ENCODE assay signal across 1 cellular context in genomic region chr2:28768952-28769351, GRCh38.
TF ChIP-seq lines count a peak whose summit lies in the region.

No MANE protein-coding gene starts in this region.

TF ChIP-seq in SK-N-SH treated with all-trans-retinoic acid at 6 μM for 48 hours, 23 proteins besides CTCF, POLR2A, EP300 and RAD21 (continued from another document):
- TF ChIP-seq TSHZ2 (CRISPR knock-in tag; IDR thresholded peaks at IDR 0.05) (no peak), ZFP30 (CRISPR knock-in tag; IDR thresholded peaks at IDR 0.05) (no peak), ZNF8 (CRISPR knock-in tag; IDR thresholded peaks at IDR 0.05) (no peak), ZFP3 (CRISPR knock-in tag; IDR thresholded peaks at IDR 0.05) (no peak), ISL1 (CRISPR knock-in tag; IDR thresholded peaks at IDR 0.05) (no peak), GLIS3 (CRISPR knock-in tag; IDR thresholded peaks at IDR 0.05) (no peak), CSDC2 (CRISPR knock-in tag; IDR thresholded peaks at IDR 0.05) (no peak), ZC3H10 (CRISPR knock-in tag; IDR thresholded peaks at IDR 0.05) (no peak)
TF ChIP-seq in SK-N-SH treated with all-trans-retinoic acid at 6 μM for 48 hours: peak in this region for 0.
